Comparison of ENCODE assay signal across 11 cellular contexts in genomic region chr7:101363196-101363733, GRCh38. TPM values are rescaled to one million over a fixed set of nuclear protein-coding genes. Genes with fewer than 3 reads are reported as not detected.
DNase-seq lines count a peak whose midpoint lies in the region; ATAC-seq, FAIRE-seq and TF ChIP-seq lines count a peak whose summit lies in the region.
"Had no signal": no experiment of that assay in that cellular context is flagged by ENCODE, and none has a peak within 500 bp of the region (broad histone marks: within the 10 kb centered on the region; RNA-seq: fewer than 3 reads in every experiment).

No MANE protein-coding gene starts in this region.

- CTCF ChIA-PET in HepG2 (lab: Yijun Ruan, JAX; ENCODE audit: low intra/inter-chr PET ratio, low total read pairs): interaction anchor here (1.5 to 2.2 kb wide), 3 partner anchors 48 to 144 kb away, joined by 10 to 20 read pairs (median 12); no protein-coding TSS in a partner anchor

- intact Hi-C loops in HepG2 (cut with micrococcal nuclease; ENCODE audit: unreplicated experiment): no loop called here

- no peaks in the 10 kb centered on the region for H3K36me3 ChIP-seq in HAP-1 (replicated peaks)
- no peaks in the 10 kb centered on the region for H3K36me3 ChIP-seq in HepG2 (replicated peaks in 1 of 2; ENCODE audit: control insufficient read depth in 1 of 2, insufficient read depth in 2 of 2, low read length in 2 of 2)

- TF ChIP-seq POLR2A in HepG2 (IDR thresholded peaks at IDR 0.05; ENCODE audit: insufficient read depth in 1 of 2, low read depth in 2 of 2, low read length in 2 of 2): no peak

- no peaks in the 10 kb centered on the region for H4K20me1 ChIP-seq in HepG2 (ENCODE audit: insufficient read depth, low read length)

- H3K27ac ChIP-seq in HepG2 (ENCODE audit: extremely low read length, insufficient read depth, low read length): peak overlapping the region; percentile 66

- no peak overlapping the region for H2AFZ ChIP-seq in HepG2 (ENCODE audit: low read length)

- no peaks in the 10 kb centered on the region for H3K27me3 ChIP-seq in HAP-1 (ENCODE audit: low read depth)
- H3K27me3 ChIP-seq in HepG2 (ENCODE audit: control insufficient read depth in 1 of 2, insufficient read depth in 2 of 2, low read length in 2 of 2): peaks cover 1 to 5% of the 10 kb centered on the region in 2 experiments; a peak in 3 of 5 replicates

- H3K4me3 Mint-ChIP-seq in chondrocyte (ENCODE audit: unreplicated experiment): peak overlapping the region; percentile 68
- H3K4me3 Mint-ChIP-seq in stimulated activated effector memory CD8-positive, alpha-beta T cell treated with anti-CD3 and anti-CD28 coated beads, Interleukin-12 subunit alpha, Interleukin-12 subunit beta, amount 100 ng/mL, for 72 hours: peak overlapping the region; percentile 28
- H3K4me3 Mint-ChIP-seq in activated naive CD8-positive, alpha-beta T cell treated with anti-CD3 and anti-CD28 coated beads for 36 hours: no peak overlapping the region
- H3K4me3 Mint-ChIP-seq: activated CD4-positive, alpha-beta memory T cell treated with anti-CD3 and anti-CD28 coated beads, Interleukin-2, amount 10 ng/mL, durations not matched to agents 7 days and 5 days had no signal

- H3K4me1 Mint-ChIP-seq in chondrocyte (ENCODE audit: low read depth): peaks cover 42% of the 10 kb centered on the region
- H3K4me1 Mint-ChIP-seq in stimulated activated effector memory CD8-positive, alpha-beta T cell treated with anti-CD3 and anti-CD28 coated beads, Interleukin-12 subunit alpha, Interleukin-12 subunit beta, amount 100 ng/mL, for 72 hours: no peaks in the 10 kb centered on the region
- H3K4me1 Mint-ChIP-seq in activated naive CD8-positive, alpha-beta T cell treated with anti-CD3 and anti-CD28 coated beads for 36 hours: peaks cover 5% of the 10 kb centered on the region

- H3K4me1 ChIP-seq in HAP-1 (peaks cover 9% of the 10 kb centered on the region), HepG2 (ENCODE audit: insufficient read depth, low read length) (peaks cover 23% of the 10 kb centered on the region)

- no peaks in the 10 kb centered on the region for H3K27me3 Mint-ChIP-seq in chondrocyte (ENCODE audit: low read depth)
- peaks cover 17% of the 10 kb centered on the region for H3K27me3 Mint-ChIP-seq in activated naive CD8-positive, alpha-beta T cell treated with anti-CD3 and anti-CD28 coated beads for 36 hours

- no peak for TF ChIP-seq CTCF in chondrocyte (IDR thresholded peaks at IDR 0.05)
- TF ChIP-seq CTCF in HepG2 (CRISPR knock-in tag; IDR thresholded peaks at IDR 0.05): no peak

- no peak for FAIRE-seq in HepG2 (lab: Jason Lieb, UNC)

- H3K9ac ChIP-seq in HepG2 (ENCODE audit: insufficient read depth, low read depth, low read length): peak overlapping the region; percentile 78

- WGBS in HepG2 (ENCODE audit: low lambda C conversion rate): 2% methylated on average over 23 of the region's 46 CpGs

- in situ Hi-C loops in HAP-1 (cut with MboI; ENCODE audit: low sequenced_read_pairs): no loop called here
- in situ Hi-C loops in HepG2 (cut with HindIII; ENCODE audit: extremely low pct_ligation_motif_present, low pct_unique_long_range_greater_than_20kb): no loop called here

- peak overlapping the region; percentile 87 for H3K4me2 ChIP-seq in HepG2 (ENCODE audit: low read depth, low read length)

- DNase-seq in HAP-1 (ENCODE audit: low spot score in 2 of 2) (peak in 1 of 2 experiments; percentile 24), chondrocyte (ENCODE audit: low spot score) (no peak), HepG2 (ENCODE audit: low spot score) (no peak), SW480 (ENCODE audit: low spot score) (no peak)
- no peak for DNase-seq in stimulated activated effector memory CD8-positive, alpha-beta T cell treated with anti-CD3 and anti-CD28 coated beads, Interleukin-12 subunit alpha, Interleukin-12 subunit beta, amount 100 ng/mL, for 72 hours (ENCODE audit: low spot score in 2 of 2)
- no peak for DNase-seq in NK-92 treated with Interleukin-12 subunit alpha and Interleukin-12 subunit beta, amount 100 ng/mL, for 24 hours (lab: John Stamatoyannopoulos, UW)
- no peak for DNase-seq in activated naive CD8-positive, alpha-beta T cell treated with anti-CD3 and anti-CD28 coated beads for 36 hours
- DNase-seq: KG1 had no signal

- peaks cover 5% of the 10 kb centered on the region for H3K9me3 Mint-ChIP-seq in chondrocyte (ENCODE audit: low read depth)
- no peaks in the 10 kb centered on the region for H3K9me3 Mint-ChIP-seq in stimulated activated effector memory CD8-positive, alpha-beta T cell treated with anti-CD3 and anti-CD28 coated beads, Interleukin-12 subunit alpha, Interleukin-12 subunit beta, amount 100 ng/mL, for 72 hours
- no peaks in the 10 kb centered on the region for H3K9me3 Mint-ChIP-seq in activated naive CD8-positive, alpha-beta T cell treated with anti-CD3 and anti-CD28 coated beads for 36 hours
- H3K9me3 Mint-ChIP-seq: activated CD4-positive, alpha-beta memory T cell treated with anti-CD3 and anti-CD28 coated beads, Interleukin-2, amount 10 ng/mL, durations not matched to agents 7 days and 5 days had no signal

- no TSS peak for BruUV-seq in HepG2 (replicated peaks; lab: Mats Ljungman, UMichigan)

- TF ChIP-seq RAD21 in HepG2 (CRISPR knock-in tag; IDR thresholded peaks at IDR 0.05): no peak

- ATAC-seq in HepG2 (peak; percentile 27), GM21786 (IDR thresholded peaks at IDR 0.05; ENCODE audit: unreplicated experiment) (no peak)
- ATAC-seq in stimulated activated effector memory CD8-positive, alpha-beta T cell treated with anti-CD3 and anti-CD28 coated beads, Interleukin-12 subunit alpha, Interleukin-12 subunit beta, amount 100 ng/mL, for 72 hours: no peak

- TF ChIP-seq EP300 in HepG2 (IDR thresholded peaks at IDR 0.05; ENCODE audit: low read depth in 2 of 2, low read length in 2 of 2) (no peak), HepG2 (CRISPR knock-in tag; IDR thresholded peaks at IDR 0.05; ENCODE audit: borderline replicate concordance) (no peak)

- no peak overlapping the region for H3K27ac Mint-ChIP-seq in chondrocyte (ENCODE audit: unreplicated experiment)
- H3K27ac Mint-ChIP-seq in stimulated activated effector memory CD8-positive, alpha-beta T cell treated with anti-CD3 and anti-CD28 coated beads, Interleukin-12 subunit alpha, Interleukin-12 subunit beta, amount 100 ng/mL, for 72 hours: no peak overlapping the region
- H3K27ac Mint-ChIP-seq in activated naive CD8-positive, alpha-beta T cell treated with anti-CD3 and anti-CD28 coated beads for 36 hours: no peak overlapping the region
- H3K27ac Mint-ChIP-seq: activated CD4-positive, alpha-beta memory T cell treated with anti-CD3 and anti-CD28 coated beads, Interleukin-2, amount 10 ng/mL, durations not matched to agents 7 days and 5 days had no signal

- peak overlapping the region; percentile 61 for H3K4me3 ChIP-seq in HAP-1
- peak overlapping the region; percentile 60 to 84 (median 75); a peak in 5 of 6 replicates for H3K4me3 ChIP-seq in HepG2 (replicated peaks in 1 of 3; ENCODE audit: insufficient read depth in 1 of 3, low read depth in 2 of 3, low read length in 3 of 3)

- H3K9me3 ChIP-seq in HAP-1 (no peaks in the 10 kb centered on the region), HepG2 (ENCODE audit: low read length) (no peaks in the 10 kb centered on the region)

- H3K79me2 ChIP-seq in HepG2 (ENCODE audit: insufficient read depth, low read length): no peaks in the 10 kb centered on the region

- POLR2A ChIA-PET in HepG2 (lab: Yijun Ruan, JAX): interaction anchor here (0.9 kb wide), 1 partner anchor 54 kb away, joined by 3 read pairs; no protein-coding TSS in a partner anchor

- peaks cover 4% of the 10 kb centered on the region for H3K36me3 Mint-ChIP-seq in chondrocyte (ENCODE audit: low read depth)
- no peaks in the 10 kb centered on the region for H3K36me3 Mint-ChIP-seq in stimulated activated effector memory CD8-positive, alpha-beta T cell treated with anti-CD3 and anti-CD28 coated beads, Interleukin-12 subunit alpha, Interleukin-12 subunit beta, amount 100 ng/mL, for 72 hours
- no peaks in the 10 kb centered on the region for H3K36me3 Mint-ChIP-seq in activated naive CD8-positive, alpha-beta T cell treated with anti-CD3 and anti-CD28 coated beads for 36 hours

RNA-seq across cellular contexts. Expression of gene COL26A1, which starts 0.6 kb away (rescaled TPM):
- 102 to 156 TPM (median 155 TPM) in 3 replicates for total RNA-seq in chondrocyte
- total RNA-seq in HepG2 (2016; rRNA removed; fragmentation: Illumina TruSeq; extraction: Trizol): 3.9 and 9.2 TPM in 2 replicates
- total RNA-seq in HepG2 (2016; cell fraction: cytosol; rRNA removed; fragmentation: Illumina TruSeq; extraction: Trizol; ENCODE audit: low read depth): 0.62 and 0.81 TPM in 2 replicates
- total RNA-seq in HepG2 (2016; cell fraction: insoluble cytoplasmic fraction; rRNA removed; fragmentation: Illumina TruSeq; extraction: Trizol): 3.5 and 9.3 TPM in 2 replicates
- total RNA-seq in HepG2 (2016; cell fraction: membrane; rRNA removed; fragmentation: Illumina TruSeq; extraction: Trizol): 1.7 and 2.1 TPM in 2 replicates
- total RNA-seq in HepG2 (2016; cell fraction: nucleus; rRNA removed; fragmentation: Illumina TruSeq; extraction: Trizol): 8.2 and 9.3 TPM in 2 replicates
- polyA plus RNA-seq in HepG2 (2011; rRNA removed): 6.8 and 7.8 TPM in 2 replicates
- polyA plus RNA-seq in HepG2 (2011; cell fraction: cytosol; rRNA removed): 5.6 and 9.2 TPM in 2 replicates
- 13.0 and 14.5 TPM in 2 replicates for polyA plus RNA-seq in HepG2 (2011; cell fraction: nucleus; rRNA removed)
- 2.6 and 3.4 TPM in 2 replicates for polyA plus RNA-seq in HepG2 (2012)
- 0.67 and 0.85 TPM in 2 replicates for polyA plus RNA-seq in HepG2 (2016; cell fraction: cytosol; fragmentation: Illumina TruSeq; extraction: Trizol; ENCODE audit: low read depth)
- 3.9 and 4.7 TPM in 2 replicates for polyA plus RNA-seq in HepG2 (2016; cell fraction: insoluble cytoplasmic fraction; fragmentation: Illumina TruSeq; extraction: Trizol; ENCODE audit: low read depth)
- 1.2 and 1.4 TPM in 2 replicates for polyA plus RNA-seq in HepG2 (2016; cell fraction: membrane; fragmentation: Illumina TruSeq; extraction: Trizol; ENCODE audit: low read depth)
- polyA plus RNA-seq in HepG2 (2016; cell fraction: nucleus; fragmentation: Illumina TruSeq; extraction: Trizol; ENCODE audit: insufficient read depth, low read depth): 21.1 and 25.2 TPM in 2 replicates
- polyA minus RNA-seq in HepG2 (2011; rRNA and poly(A)+ RNA removed; ENCODE audit: low replicate concordance): 0.37 and 7.5 TPM in 2 replicates
- polyA minus RNA-seq in HepG2 (2011; cell fraction: cytosol; rRNA and poly(A)+ RNA removed): 2.8 and 4.2 TPM in 2 replicates
- 1.2 and 1.5 TPM in 2 replicates for polyA minus RNA-seq in HepG2 (2011; cell fraction: nucleus; rRNA and poly(A)+ RNA removed)
- not detected for total RNA-seq in activated naive CD8-positive, alpha-beta T cell treated with anti-CD3 and anti-CD28 coated beads for 36 hours
- total RNA-seq: activated CD4-positive, alpha-beta memory T cell treated with anti-CD3 and anti-CD28 coated beads, Interleukin-2, amount 10 ng/mL, durations not matched to agents 7 days and 5 days; mesenteric fat pad had no signal

RNA-seq across cellular contexts. Expression of gene IFT22, which starts 41.7 kb away (rescaled TPM):
- total RNA-seq in chondrocyte (24.3 to 33.0 TPM (median 26.8 TPM) in 3 replicates), HepG2 (2016; rRNA removed; fragmentation: Illumina TruSeq; extraction: Trizol) (14.5 and 16.5 TPM in 2 replicates)
- 23.5 and 27.8 TPM in 2 replicates for total RNA-seq in HepG2 (2016; cell fraction: cytosol; rRNA removed; fragmentation: Illumina TruSeq; extraction: Trizol; ENCODE audit: low read depth)
- total RNA-seq in HepG2 (2016; cell fraction: insoluble cytoplasmic fraction; rRNA removed; fragmentation: Illumina TruSeq; extraction: Trizol): 13.0 and 17.6 TPM in 2 replicates
- 24.7 and 29.0 TPM in 2 replicates for total RNA-seq in HepG2 (2016; cell fraction: membrane; rRNA removed; fragmentation: Illumina TruSeq; extraction: Trizol)
- total RNA-seq in HepG2 (2016; cell fraction: nucleus; rRNA removed; fragmentation: Illumina TruSeq; extraction: Trizol): 5.5 and 6.0 TPM in 2 replicates
- polyA plus RNA-seq in HepG2 (2011; rRNA removed): 7.8 and 8.9 TPM in 2 replicates
- 7.0 and 7.1 TPM in 2 replicates for polyA plus RNA-seq in HepG2 (2011; cell fraction: cytosol; rRNA removed)
- 1.8 and 2.0 TPM in 2 replicates for polyA plus RNA-seq in HepG2 (2011; cell fraction: nucleus; rRNA removed)
- 4.7 and 5.5 TPM in 2 replicates for polyA plus RNA-seq in HepG2 (2012)
- 46.8 and 53.1 TPM in 2 replicates for polyA plus RNA-seq in HepG2 (2016; cell fraction: cytosol; fragmentation: Illumina TruSeq; extraction: Trizol; ENCODE audit: low read depth)
- polyA plus RNA-seq in HepG2 (2016; cell fraction: insoluble cytoplasmic fraction; fragmentation: Illumina TruSeq; extraction: Trizol; ENCODE audit: low read depth): 22.9 and 25.9 TPM in 2 replicates
- 35.2 and 39.0 TPM in 2 replicates for polyA plus RNA-seq in HepG2 (2016; cell fraction: membrane; fragmentation: Illumina TruSeq; extraction: Trizol; ENCODE audit: low read depth)
- polyA plus RNA-seq in HepG2 (2016; cell fraction: nucleus; fragmentation: Illumina TruSeq; extraction: Trizol; ENCODE audit: insufficient read depth, low read depth): 9.2 and 9.7 TPM in 2 replicates
- 5.5 and 32.8 TPM in 2 replicates for polyA minus RNA-seq in HepG2 (2011; rRNA and poly(A)+ RNA removed; ENCODE audit: low replicate concordance)
- polyA minus RNA-seq in HepG2 (2011; cell fraction: cytosol; rRNA and poly(A)+ RNA removed): 4.2 and 5.5 TPM in 2 replicates
- polyA minus RNA-seq in HepG2 (2011; cell fraction: nucleus; rRNA and poly(A)+ RNA removed): 3.0 and 3.7 TPM in 2 replicates
- 1 to 10 TPM; 6.5 to 7.0 TPM for total RNA-seq in activated naive CD8-positive, alpha-beta T cell treated with anti-CD3 and anti-CD28 coated beads for 36 hours
